Comparison of ENCODE assay signal across 1 cellular context in the genomic region with DNA sequence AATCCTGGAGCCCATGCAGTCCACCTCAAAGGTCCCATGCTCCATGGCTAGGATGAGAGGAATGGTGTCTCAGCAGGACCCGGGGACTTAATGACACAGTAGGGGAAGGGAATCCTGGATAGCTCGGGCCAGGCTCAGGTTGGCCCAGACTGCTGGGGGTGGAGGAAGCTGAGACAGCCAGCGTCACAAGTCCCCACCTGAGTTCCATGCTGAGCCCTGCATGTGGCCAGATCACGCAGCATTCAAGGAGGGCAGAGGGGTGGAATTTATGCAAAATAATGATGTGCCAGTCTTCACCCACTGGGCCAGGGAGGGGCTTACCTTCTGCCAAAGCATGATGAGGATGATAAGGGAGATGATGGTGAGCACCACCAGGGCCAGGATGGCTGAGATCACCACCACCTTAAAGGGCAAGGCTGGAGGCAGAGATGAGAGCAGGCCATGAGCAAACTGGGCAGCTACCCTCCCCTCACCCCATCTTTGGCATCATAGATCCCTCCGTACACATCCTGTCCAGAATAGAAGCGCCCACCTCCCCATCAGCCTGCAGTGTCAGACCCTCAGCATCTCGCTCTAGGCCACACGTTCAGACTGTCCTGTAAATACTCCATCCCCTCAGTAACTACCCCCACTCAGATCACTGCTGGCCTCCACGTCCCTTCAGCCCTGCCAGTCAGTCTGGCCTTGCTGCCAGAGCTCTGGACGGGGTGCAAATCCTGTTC.
TF ChIP-seq lines count a peak whose summit lies in the region.

No MANE protein-coding gene starts in this region.

TF ChIP-seq in H1, 55 proteins besides CTCF, POLR2A, EP300 and RAD21:
- TF ChIP-seq HDAC6 (IDR thresholded peaks at IDR 0.05; ENCODE audit: low read depth, low read length) (no peak), NRF1 (IDR thresholded peaks at IDR 0.05; ENCODE audit: low read depth, low read length) (no peak)
